ENCODE assay signal across 23 cellular contexts in the genomic region with DNA sequence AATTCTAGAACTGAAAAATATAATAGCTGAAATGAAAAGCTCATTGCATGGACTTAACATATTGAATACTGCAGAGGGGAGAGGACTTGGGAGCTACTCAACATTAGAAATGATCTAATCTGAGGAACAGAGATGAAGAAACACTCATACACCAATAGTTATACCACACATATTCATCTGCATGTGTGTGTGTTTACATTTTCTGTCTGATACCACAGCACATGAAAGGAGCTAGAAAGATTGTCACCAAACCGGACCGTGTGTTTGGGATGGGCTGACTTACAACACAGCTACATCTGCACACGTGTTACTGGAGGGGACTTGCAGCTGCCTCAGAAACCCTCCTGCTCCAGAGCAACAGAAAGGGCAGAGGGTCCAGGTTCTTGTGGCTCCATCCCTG. TPM values are rescaled to one million over a fixed set of nuclear protein-coding genes. Genes with fewer than 3 reads are reported as not detected.
A peak's percentile ranks its signal among the peaks of the same experiment; 100 is the strongest.
DNase-seq lines count a peak whose midpoint lies in the region; ATAC-seq, FAIRE-seq and TF ChIP-seq lines count a peak whose summit lies in the region.
"Had no signal": no experiment of that assay in that cellular context is flagged by ENCODE, and none has a peak within 500 bp of the region (broad histone marks: within the 10 kb centered on the region; RNA-seq: fewer than 3 reads in every experiment).

No MANE protein-coding gene starts in this region.

- H3K36me3 ChIP-seq in IMR-90 (ENCODE audit: control insufficient read depth, insufficient read depth, low read length) (peaks cover 18% of the 10 kb centered on the region), bronchial epithelial cell (ENCODE audit: control insufficient read depth, insufficient read depth, low read length) (peaks cover 3% of the 10 kb centered on the region), smooth muscle cell (ENCODE audit: low read depth) (peaks cover 6% of the 10 kb centered on the region), A673 (ENCODE audit: insufficient read depth, low read length, poor library complexity, severe bottlenecking) (peaks cover 13% of the 10 kb centered on the region)

- 0 out of 4 replicates have a peak overlapping the region, but pooled peaks of 1 of the 2 experiments have one; percentile 33 for H4K8ac ChIP-seq in IMR-90 (ENCODE audit: low read depth in 2 of 2, low read length in 2 of 2)

- H4K91ac ChIP-seq in IMR-90 (ENCODE audit: insufficient read depth, low read depth, low read length) = no peak overlapping the region

- no peak overlapping the region for H2AFZ ChIP-seq in IMR-90 (replicated peaks; ENCODE audit: low read length, poor library complexity)
- H2AFZ ChIP-seq in smooth muscle cell (ENCODE audit: low read depth) = no peak overlapping the region
- H2AFZ ChIP-seq: GM23248 had no signal

- CTCF ChIA-PET in IMR-90 (lab: Yijun Ruan, JAX) = interaction anchor here (0.7 to 1.6 kb wide), 3 partner anchors 21 to 56 kb away, joined by 3 read pairs; no protein-coding TSS in a partner anchor
- CTCF ChIA-PET in A673 (lab: Charles Lee) = no interaction called here

- no peak for TF ChIP-seq RAD21 in IMR-90 (IDR thresholded peaks at IDR 0.05; ENCODE audit: low read length)

- ATAC-seq in IMR-90 (ENCODE audit: low read depth) = peak; percentile 62
- peak; percentile 58 for ATAC-seq in esophagus mucosa
- no peak for ATAC-seq in Right ventricle myocardium inferior
- ATAC-seq: CD8-positive, alpha-beta T cell; GM12878 had no signal

- H3K9me1 ChIP-seq in IMR-90 (ENCODE audit: insufficient read depth, low read length) = peaks cover 45% of the 10 kb centered on the region

- DNase-seq in IMR-90 (peak; percentile 61), bronchial epithelial cell (ENCODE audit: low read depth) (peak; percentile 18), smooth muscle cell (lab: John Stamatoyannopoulos, UW; ENCODE audit: unreplicated experiment) (no peak), HFFc6 (no peak), A673 (ENCODE audit: low spot score) (no peak), Right ventricle myocardium inferior (ENCODE audit: missing footprints) (no peak), putamen (ENCODE audit: low spot score) (no peak)
- DNase-seq: 8988T; Calu3; CD8-positive, alpha-beta T cell; DMS 273 treated with DMSO at 0.1 percent for 48 hours; DMS53; DND-41; EL; GM23248; HCEC 1CT had no signal

- no peak overlapping the region for H2BK120ac ChIP-seq in IMR-90 (ENCODE audit: low read depth, low read length)

- TF ChIP-seq CTCF in IMR-90 (conservative IDR thresholded peaks at IDR 0.05; ENCODE audit: low read depth, low read length) (no peak), bronchial epithelial cell (IDR thresholded peaks at IDR 0.05; ENCODE audit: insufficient read depth, low read length, severe bottlenecking) (no peak), smooth muscle cell (IDR thresholded peaks at IDR 0.05; ENCODE audit: borderline replicate concordance, insufficient read depth, poor library complexity, severe bottlenecking) (no peak), HFFc6 (IDR thresholded peaks at IDR 0.05) (no peak), A673 (conservative IDR thresholded peaks at IDR 0.05; ENCODE audit: low read depth, low read length) (no peak)

- H3K9ac ChIP-seq in IMR-90 (ENCODE audit: low read depth, low read length) (no peak overlapping the region), smooth muscle cell (ENCODE audit: low read depth) (no peak overlapping the region)
- H3K9ac ChIP-seq: BLaER1 treated with 17β-estradiol and CSF1 and Interleukin-3, amounts not matched to agents 10 nM and 100 nM; GM23248 had no signal

- 60% methylated on average over 2 of the region's 3 CpGs; no CpG with 5 or more reads in 1 of the 2 experiments for WGBS in IMR-90 (ENCODE audit: extremely low coverage in 2 of 2, insufficient read length in 1 of 2), 2 experiments
- WGBS in smooth muscle cell (ENCODE audit: low lambda C conversion rate) = 74% methylated on average over 3 of the region's 3 CpGs

- H2BK20ac ChIP-seq in IMR-90 (ENCODE audit: low read depth, low read length) = no peak overlapping the region

- no TSS peak for BruUV-seq in IMR-90 (replicated peaks; lab: Mats Ljungman, UMichigan)
- no TSS peak for BruUV-seq in A673 (replicated peaks; lab: Mats Ljungman, UMichigan)

- H4K20me1 ChIP-seq in IMR-90 (ENCODE audit: insufficient read depth, low read length) (peaks cover 92% of the 10 kb centered on the region), smooth muscle cell (ENCODE audit: low read depth) (peaks cover 95% of the 10 kb centered on the region)

- no peaks in the 10 kb centered on the region for H3K9me3 Mint-ChIP-seq in HFFc6

- no peak overlapping the region for H3K4me2 ChIP-seq in IMR-90 (ENCODE audit: low read depth, low read length)
- H3K4me2 ChIP-seq in smooth muscle cell = no peak overlapping the region

- H3K56ac ChIP-seq in IMR-90 (ENCODE audit: extremely low read depth, insufficient read depth, low read length) = no peak overlapping the region

- intact Hi-C loops in IMR-90 (cut with micrococcal nuclease) = no loop called here
- intact Hi-C loops in A673 (cut with micrococcal nuclease; ENCODE audit: unreplicated experiment) = no loop called here
- intact Hi-C loops in Right ventricle myocardium inferior (cut with DNase I) = no loop called here

- H3K4me3 ChIP-seq in IMR-90 (ENCODE audit: insufficient read depth, low read depth, low read length) = no peak overlapping the region
- H3K4me3 ChIP-seq in bronchial epithelial cell (ENCODE audit: low read depth, low read length) = no peak overlapping the region
- H3K4me3 ChIP-seq in smooth muscle cell = no peak overlapping the region
- H3K4me3 ChIP-seq in A673 (ENCODE audit: low read depth, low read length, poor library complexity, severe bottlenecking) = no peak overlapping the region
- H3K4me3 ChIP-seq: BLaER1 treated with 17β-estradiol and CSF1 and Interleukin-3, amounts not matched to agents 10 nM and 100 nM; GM12878; GM23248 had no signal

- peaks cover 7% of the 10 kb centered on the region; the same call in 1 of the 2 replicates for H3K36me3 Mint-ChIP-seq in HFFc6 (ENCODE audit: low read depth)
- H3K36me3 Mint-ChIP-seq: CD8-positive, alpha-beta T cell; IgD-negative memory B cell had no signal

- peak; percentile 58 for FAIRE-seq in bronchial epithelial cell (lab: Jason Lieb, UNC)
- FAIRE-seq: GM12878, H54 had no signal

- no peak overlapping the region for H2BK5ac ChIP-seq in IMR-90 (ENCODE audit: low read depth, low read length, poor library complexity, severe bottlenecking)

- H3K4me1 ChIP-seq in IMR-90 (ENCODE audit: control insufficient read depth, insufficient read depth, low read length) (peaks cover 14% of the 10 kb centered on the region), smooth muscle cell (ENCODE audit: low read depth) (peaks cover 8% of the 10 kb centered on the region), A673 (ENCODE audit: insufficient read depth, low read length, poor library complexity, severe bottlenecking) (peaks cover 20% of the 10 kb centered on the region)

- H3K4me3 Mint-ChIP-seq in HFFc6 = no peak overlapping the region
- H3K4me3 Mint-ChIP-seq: B cell; CD8-positive, alpha-beta T cell; IgD-negative memory B cell had no signal

- no peak overlapping the region for H3K18ac ChIP-seq in IMR-90 (ENCODE audit: low read depth, low read length)

- H3K27me3 ChIP-seq in IMR-90 (ENCODE audit: control insufficient read depth, insufficient read depth, low read length) (no peaks in the 10 kb centered on the region), bronchial epithelial cell (ENCODE audit: control insufficient read depth, insufficient read depth, low read length) (no peaks in the 10 kb centered on the region), smooth muscle cell (ENCODE audit: low read depth) (no peaks in the 10 kb centered on the region), A673 (replicated peaks; ENCODE audit: insufficient read depth, low read depth, low read length, poor library complexity) (no peaks in the 10 kb centered on the region)
- H3K27me3 ChIP-seq: BLaER1 treated with 17β-estradiol and CSF1 and Interleukin-3, amounts not matched to agents 10 nM and 100 nM had no signal

- H3K27ac ChIP-seq in IMR-90 (ENCODE audit: insufficient read depth, low read length) (no peak overlapping the region), smooth muscle cell (ENCODE audit: low read depth) (peak overlapping the region; percentile 12), A673 (ENCODE audit: low read depth, low read length, poor library complexity, severe bottlenecking) (no peak overlapping the region)
- H3K27ac ChIP-seq: BLaER1 treated with 17β-estradiol and CSF1 and Interleukin-3, amounts not matched to agents 10 nM and 100 nM; GM23248; HL-60 had no signal

- no peak overlapping the region for H2BK15ac ChIP-seq in IMR-90 (ENCODE audit: low read depth, low read length)

- dilution Hi-C loops in IMR-90 (cut with HindIII; ENCODE audit: low sequenced_read_pairs, unreplicated experiment) = no loop called here

- H3K27me3 Mint-ChIP-seq in HFFc6 (ENCODE audit: insufficient read depth) = no peaks in the 10 kb centered on the region
- H3K27me3 Mint-ChIP-seq: B cell, IgD-negative memory B cell had no signal

- POLR2A ChIA-PET in IMR-90 (lab: Charles Lee; ENCODE audit: unreplicated experiment) (no interaction called here), A673 (lab: Charles Lee; ENCODE audit: low non-redundant PET) (no interaction called here)

- no peak overlapping the region for H4K5ac ChIP-seq in IMR-90 (ENCODE audit: low read depth, low read length)

- peaks cover 3% of the 10 kb centered on the region for H3F3A ChIP-seq in smooth muscle cell (ENCODE audit: low read depth)

- peaks cover 94% of the 10 kb centered on the region for H3K79me2 ChIP-seq in smooth muscle cell (ENCODE audit: low read depth)

- H3K23ac ChIP-seq in IMR-90 (ENCODE audit: low read depth, low read length) = peak overlapping the region; percentile 87; the same call in 1 of the 2 replicates

- H3K9me3 ChIP-seq in IMR-90 (ENCODE audit: control insufficient read depth, insufficient read depth, low read length) (no peaks in the 10 kb centered on the region), smooth muscle cell (replicated peaks; ENCODE audit: low read depth) (no peaks in the 10 kb centered on the region), A673 (ENCODE audit: low read depth, low read length, poor library complexity, severe bottlenecking) (no peaks in the 10 kb centered on the region)

- H2AK5ac ChIP-seq in IMR-90 (ENCODE audit: low read depth, low read length) = no peak overlapping the region

- no peak overlapping the region for H3K4ac ChIP-seq in IMR-90 (ENCODE audit: low read depth, low read length)

- no peak overlapping the region for H3K27ac Mint-ChIP-seq in HFFc6
- H3K27ac Mint-ChIP-seq: B cell; CD8-positive, alpha-beta T cell; IgD-negative memory B cell had no signal

- H2AK9ac ChIP-seq in IMR-90 (replicated peaks; ENCODE audit: low read depth, low read length, poor library complexity) = no peak overlapping the region

- TF ChIP-seq POLR2A in IMR-90 (IDR thresholded peaks at IDR 0.05; ENCODE audit: low read depth, low read length) = no peak

- in situ Hi-C loops in IMR-90 (cut with MboI; ENCODE audit: low sequenced_read_pairs) = no loop called here

- peaks cover 19% of the 10 kb centered on the region for H3K4me1 Mint-ChIP-seq in HFFc6 (ENCODE audit: low read depth)
- H3K4me1 Mint-ChIP-seq: B cell, IgD-negative memory B cell had no signal

- H3K14ac ChIP-seq in IMR-90 (replicated peaks; ENCODE audit: low read depth, low read length) = no peak overlapping the region

- peaks cover 27 to 82% of the 10 kb centered on the region in 2 experiments for H3K79me1 ChIP-seq in IMR-90 (ENCODE audit: low read depth in 1 of 2, low read length in 2 of 2)

RNA-seq across cellular contexts. Expression of gene PXDN, which starts 47.8 kb away (rescaled TPM):
- total RNA-seq in IMR-90 (2012; rRNA removed) (148 and 153 TPM in 2 replicates), bronchial epithelial cell (29.2 and 34.0 TPM in 2 replicates), esophagus mucosa (7.1 TPM), smooth muscle cell (328 and 334 TPM in 2 replicates), A673 (2021) (162 and 175 TPM in 2 replicates), Right ventricle myocardium inferior (19.7 TPM)
- polyA plus RNA-seq in IMR-90 (2012; rRNA removed) (268 and 332 TPM in 2 replicates), smooth muscle cell (253 and 333 TPM in 2 replicates)
- 300 and 432 TPM in 2 replicates for polyA plus RNA-seq in IMR-90 (2012; cell fraction: cytosol; rRNA removed)
- 369 and 399 TPM in 2 replicates for polyA plus RNA-seq in IMR-90 (2012; cell fraction: nucleus; rRNA removed; ENCODE audit: low replicate concordance)
- 100 to 1,000 TPM; 283 to 403 (median 323) TPM for total RNA-seq in HFFc6 (2021; fragmentation: NEBNext Ultra II Directional; extraction: Animal tissue kit (Norgen Biotek cat#: 25700))
- total RNA-seq: Calu3 had no signal

Comparison
In these comparisons a context has a peak if more than half of its experiments do, and no peak if none do; other contexts are left out.
1. DNase-seq: peak in IMR-90 (single experiment) and bronchial epithelial cell (single experiment); none in smooth muscle cell (single experiment), HFFc6 (single experiment), A673 (single experiment), Right ventricle myocardium inferior (single experiment) and putamen (single experiment).